ENCODE assay signal across 29 cellular contexts in genomic region chr2:168029071-168029470, GRCh38.
"Had no signal": no experiment of that assay in that cellular context is flagged by ENCODE, and none has a peak within 500 bp of the region (broad histone marks: within the 10 kb centered on the region; RNA-seq: fewer than 3 reads in every experiment).

No MANE protein-coding gene starts in this region.

- FAIRE-seq: frontal cortex had no signal

- H3K9me3 ChIP-seq: esophagus squamous epithelium, left ventricle myocardium inferior, lower lobe of right lung, mucosa of descending colon, ovary, psoas muscle, sigmoid colon, spleen, transverse colon, upper lobe of right lung, uterus had no signal

- H3K4me2 ChIP-seq: neural progenitor cell had no signal

- ATAC-seq: lower lobe of right lung; natural killer cell treated with Interleukin-12 subunit alpha and Interleukin-12 subunit beta and Interleukin-15 and Interleukin-18, amount 100 ng/mL, for 72 hours; psoas muscle; right cardiac atrium; stimulated activated memory B cell treated with anti-CD40 and anti-IgM and Interleukin-4, amounts not matched to agents 10 μg/mL and 1 μg/mL and 100 μg/mL, for 72 hours; upper lobe of right lung had no signal

- H3K9ac ChIP-seq: neural progenitor cell had no signal

- H3K27me3 ChIP-seq: esophagus squamous epithelium, neural progenitor cell, ovary, sigmoid colon, spleen, transverse colon, upper lobe of right lung, uterus had no signal

- H3K27ac ChIP-seq: coronary artery, esophagus squamous epithelium, left ventricle myocardium inferior, lower lobe of right lung, neural progenitor cell, ovary, psoas muscle, sigmoid colon, skin epidermis, spleen, transverse colon, upper lobe of right lung, uterus had no signal

- H3K4me1 ChIP-seq: esophagus squamous epithelium, left ventricle myocardium inferior, lower lobe of right lung, neural progenitor cell, psoas muscle, upper lobe of right lung, uterus had no signal

- H3K36me3 ChIP-seq: left ventricle myocardium inferior, lower lobe of right lung, neural progenitor cell, ovary, sigmoid colon, transverse colon, upper lobe of right lung, uterus had no signal

- H3K4me3 ChIP-seq: coronary artery, esophagus squamous epithelium, left ventricle myocardium inferior, lower lobe of right lung, mucosa of descending colon, neural progenitor cell, ovary, psoas muscle, sigmoid colon, skin epidermis, spleen, transverse colon, upper lobe of right lung, uterus had no signal

- DNase-seq: dermis blood vessel endothelial cell; effector memory CD4-positive, alpha-beta T cell; erythroblast; esophagus squamous epithelium; hypothalamus; immature natural killer cell; islet precursor cell; kidney glomerular epithelial cell; left colon; left ventricle myocardium inferior; lower lobe of right lung; mucosa of descending colon; naive B cell; ovary; posterior cingulate gyrus; psoas muscle; right cardiac atrium; sigmoid colon; spleen; stimulated activated CD4-positive, alpha-beta T cell treated with anti-CD3 and anti-CD28 coated beads, Interleukin-4, amount 100 ng/mL, for 4 hours; transverse colon; upper lobe of right lung; uterus had no signal

- H2AFZ ChIP-seq: neural progenitor cell had no signal
